10 cellular contexts compared by ENCODE assay signal in genomic region chr9:70479880-70480291, GRCh38.
DNase-seq lines count a peak whose midpoint lies in the region; ATAC-seq lines count a peak whose summit lies in the region.
"Had no signal": no experiment of that assay in that cellular context is flagged by ENCODE, and none has a peak within 500 bp of the region (broad histone marks: within the 10 kb centered on the region; RNA-seq: fewer than 3 reads in every experiment).

No MANE protein-coding gene starts in this region.

- DNase-seq in AG20443 (ENCODE audit: low spot score) (peak; percentile 47), RPMI7951 (ENCODE audit: low read depth) (peak; percentile 53), fibroblast of peridontal ligament (ENCODE audit: extremely low read depth) (peak; percentile 47), non-pigmented ciliary epithelial cell (ENCODE audit: low read depth) (peak; percentile 65), DMS114 treated with DMSO at 0.1 percent for 48 hours (lab: John Stamatoyannopoulos, UW; ENCODE audit: unreplicated experiment) (no peak), NCI-H1930 (lab: John Stamatoyannopoulos, UW) (no peak)
- DNase-seq in stimulated activated CD8-positive, alpha-beta memory T cell treated with anti-CD3 and anti-CD28 coated beads, Interleukin-4, amount 100 ng/mL, for 48 hours: no peak
- DNase-seq: Caco-2, NCI-H446 had no signal

- no peak for ATAC-seq in GM19324 (IDR thresholded peaks at IDR 0.05; ENCODE audit: low FRiP score, unreplicated experiment)

Comparison
In these comparisons a context has a peak if more than half of its experiments do, and no peak if none do; other contexts are left out.
1. DNase-seq: peak in AG20443 (single experiment), RPMI7951 (single experiment), fibroblast of peridontal ligament (single experiment) and non-pigmented ciliary epithelial cell (single experiment); none in stimulated activated CD8-positive, alpha-beta memory T cell treated with anti-CD3 and anti-CD28 coated beads, Interleukin-4, amount 100 ng/mL, for 48 hours (single experiment), DMS114 treated with DMSO at 0.1 percent for 48 hours (single experiment) and NCI-H1930 (0 of 2).